Comparison of ENCODE assay signal across 18 cellular contexts in genomic region chr1:25809929-25810328, GRCh38. TPM values are rescaled to one million over a fixed set of nuclear protein-coding genes. Genes with fewer than 3 reads are reported as not detected.
DNase-seq lines count a peak whose midpoint lies in the region; ATAC-seq, FAIRE-seq and TF ChIP-seq lines count a peak whose summit lies in the region.
"Had no signal": no experiment of that assay in that cellular context is flagged by ENCODE, and none has a peak within 500 bp of the region (broad histone marks: within the 10 kb centered on the region; RNA-seq: fewer than 3 reads in every experiment).

No MANE protein-coding gene starts in this region.

- FAIRE-seq in GM12878 (lab: Jason Lieb, UNC), result no peak
- FAIRE-seq: A204.1 had no signal

- H3K36me3 Mint-ChIP-seq in activated CD4-positive, alpha-beta T cell treated with anti-CD3 and anti-CD28 coated beads, Interleukin-2, amount 10 ng/mL, durations not matched to agents 7 days and 5 days (ENCODE audit: low read depth), result no peaks in the 10 kb centered on the region
- no peaks in the 10 kb centered on the region for H3K36me3 Mint-ChIP-seq in activated T-helper 2 cell treated with anti-CD3 and anti-CD28 coated beads, Interferon-gamma antibody, Interleukin-2, Interleukin-4, amounts not matched to agents 10 μg/mL and 5 μg/mL and 100 μg/mL, durations not matched to agents 14 hours and 24 hours and 36 hours (ENCODE audit: low read depth)

- H3K9me3 ChIP-seq in GM12878 (replicated peaks; ENCODE audit: control insufficient read depth, insufficient read depth, low read length), result no peaks in the 10 kb centered on the region
- H3K9me3 ChIP-seq: transverse colon had no signal

- peak in 1 of 3 experiments; percentile 17; a peak in 2 of 6 replicates for TF ChIP-seq CTCF in GM12878 (IDR thresholded peaks at IDR 0.05 in 2 of 3, conservative IDR thresholded peaks at IDR 0.05 in 1 of 3; ENCODE audit: control insufficient read depth in 2 of 3, extremely low read depth in 1 of 3, insufficient read depth in 1 of 3, low read depth in 3 of 3, low read length in 3 of 3)

- peak overlapping the region; percentile 21 for H3K4me2 ChIP-seq in GM12878 (ENCODE audit: control insufficient read depth, insufficient read depth)

- in situ Hi-C loops in GM12878 (cut with MboI), result loop anchor here (5.0 to 25.0 kb wide), 2 partner anchors 398 to 573 kb away; partner anchors contain the start of gene RHCE

- TF ChIP-seq POLR2A in GM12878 (IDR thresholded peaks at IDR 0.05; ENCODE audit: low read depth, low read length), result no peak

- H3K27ac ChIP-seq in GM12878 (ENCODE audit: control insufficient read depth, insufficient read depth), result no peak overlapping the region
- H3K27ac ChIP-seq: transverse colon had no signal

- DNase-seq in activated CD4-positive, alpha-beta T cell treated with anti-CD3 and anti-CD28 coated beads, Interleukin-2, amount 10 ng/mL, durations not matched to agents 7 days and 5 days, result no peak
- DNase-seq in activated CD4-positive, alpha-beta T cell treated with anti-CD3 and anti-CD28 coated beads, Interleukin-2, amount 50 U/mL, for 1 hour, result no peak
- DNase-seq in Kasumi-1 (lab: John Stamatoyannopoulos, UW) (peak; percentile 58 to 66), GM12878 (ENCODE audit: low read depth, low spot score) (no peak), sciatic nerve (ENCODE audit: low spot score) (no peak)
- DNase-seq in activated T-helper 2 cell treated with anti-CD3 and anti-CD28 coated beads, Interferon-gamma antibody, Interleukin-2, Interleukin-4, amounts not matched to agents 10 μg/mL and 5 μg/mL and 100 μg/mL, durations not matched to agents 14 hours and 24 hours and 36 hours (ENCODE audit: low spot score), result no peak
- DNase-seq: activated CD8-positive, alpha-beta T cell treated with anti-CD3 and anti-CD28 coated beads, Interleukin-2, amount 10 ng/mL, durations not matched to agents 7 days and 5 days; activated naive CD8-positive, alpha-beta T cell treated with anti-CD3 and anti-CD28 coated beads for 36 hours; activated T-cell treated with anti-CD3 and anti-CD28 coated beads, Interleukin-2, amount 50 U/mL, for 4 hours; DND-41; left ventricle myocardium superior; NCI-H187 treated with DMSO at 0.1 percent for 48 hours; stimulated activated CD4-positive, alpha-beta T cell treated with anti-CD3 and anti-CD28 coated beads, Interleukin-15, amount 100 ng/mL, for 24 hours; stimulated activated naive CD4-positive, alpha-beta T cell treated with Interleukin-2 at 50 U/mL for 16 hours; transverse colon had no signal

- H3K4me1 Mint-ChIP-seq in activated CD4-positive, alpha-beta T cell treated with anti-CD3 and anti-CD28 coated beads, Interleukin-2, amount 10 ng/mL, durations not matched to agents 7 days and 5 days, result peaks cover 2% of the 10 kb centered on the region
- peaks cover 3% of the 10 kb centered on the region for H3K4me1 Mint-ChIP-seq in activated T-helper 2 cell treated with anti-CD3 and anti-CD28 coated beads, Interferon-gamma antibody, Interleukin-2, Interleukin-4, amounts not matched to agents 10 μg/mL and 5 μg/mL and 100 μg/mL, durations not matched to agents 14 hours and 24 hours and 36 hours (ENCODE audit: low read depth)

- H3K9ac ChIP-seq in GM12878 (ENCODE audit: control insufficient read depth, insufficient read depth, low read length), result no peak overlapping the region

- H3K79me2 ChIP-seq in GM12878 (ENCODE audit: control insufficient read depth, insufficient read depth, low read length), result no peaks in the 10 kb centered on the region

- no peak for TF ChIP-seq EP300 in GM12878 (IDR thresholded peaks at IDR 0.05; ENCODE audit: borderline replicate concordance in 1 of 2, control insufficient read depth in 1 of 2, low read depth in 2 of 2, low read length in 2 of 2)

- no peaks in the 10 kb centered on the region for H3K27me3 Mint-ChIP-seq in activated CD4-positive, alpha-beta T cell treated with anti-CD3 and anti-CD28 coated beads, Interleukin-2, amount 10 ng/mL, durations not matched to agents 7 days and 5 days
- peaks cover 1% of the 10 kb centered on the region for H3K27me3 Mint-ChIP-seq in activated T-helper 2 cell treated with anti-CD3 and anti-CD28 coated beads, Interferon-gamma antibody, Interleukin-2, Interleukin-4, amounts not matched to agents 10 μg/mL and 5 μg/mL and 100 μg/mL, durations not matched to agents 14 hours and 24 hours and 36 hours (ENCODE audit: low read depth)
- H3K27me3 Mint-ChIP-seq: activated naive CD8-positive, alpha-beta T cell treated with anti-CD3 and anti-CD28 coated beads for 36 hours had no signal

- SMC1A ChIA-PET in GM12878 (lab: Charles Lee; ENCODE audit: uncharacterized antibody, unreplicated experiment), result interaction anchor here (0.6 to 1.9 kb wide), 14 partner anchors 9 to 593 kb away, joined by 3 to 14 read pairs (median 3); partner anchors contain the start of genes MTFR1L and PAFAH2

- peak; percentile 28 for ATAC-seq in GM12878
- ATAC-seq in sciatic nerve, result peak; percentile 13
- no peak for ATAC-seq in GM21786 (IDR thresholded peaks at IDR 0.05; ENCODE audit: unreplicated experiment)
- ATAC-seq in HG03280 (IDR thresholded peaks at IDR 0.05; ENCODE audit: unreplicated experiment), result no peak

- H3K27me3 ChIP-seq in GM12878 (replicated peaks in 1 of 2; ENCODE audit: control insufficient read depth in 2 of 2, insufficient read depth in 2 of 2, low read length in 1 of 2), result no peaks in the 10 kb centered on the region
- H3K27me3 ChIP-seq: transverse colon had no signal

- POLR2A ChIA-PET in activated CD4-positive, alpha-beta T cell treated with anti-CD3 and anti-CD28 coated beads, Interleukin-2, amount 10 ng/mL, durations not matched to agents 7 days and 5 days (lab: Charles Lee), result no interaction called here
- POLR2A ChIA-PET in GM12878 (lab: Charles Lee), result interaction anchor here (1.1 to 1.9 kb wide), 2 partner anchors 11 to 570 kb away, joined by 4 to 5 read pairs; no protein-coding TSS in a partner anchor

- intact Hi-C loops in GM12878 (cut with micrococcal nuclease; ENCODE audit: unreplicated experiment), result loop anchor here (5.0 to 10.0 kb wide), 2 partner anchors 288 to 565 kb away; partner anchors contain the start of gene RSRP1
- intact Hi-C loops in sciatic nerve (cut with DNase I), result no loop called here
- intact Hi-C loops in activated T-helper 2 cell treated with anti-CD3 and anti-CD28 coated beads, Interferon-gamma antibody, Interleukin-2, Interleukin-4, amounts not matched to agents 10 μg/mL and 5 μg/mL and 100 μg/mL, durations not matched to agents 14 hours and 24 hours and 36 hours (cut with micrococcal nuclease), result loop anchor here (10.0 kb wide), 1 partner anchor 285 kb away; no protein-coding TSS in a partner anchor

- no TSS peak for BruUV-seq in GM12878 (replicated peaks; lab: Mats Ljungman, UMichigan)

- TF ChIP-seq RAD21 in GM12878 (IDR thresholded peaks at IDR 0.05; ENCODE audit: insufficient read depth, low read depth, low read length), result 0 out of 2 replicates have a peak, but pooled peaks have one; percentile 34

- no peak overlapping the region for H3K4me3 ChIP-seq in GM12878
- H3K4me3 ChIP-seq: transverse colon had no signal

- H3K36me3 ChIP-seq in GM12878 (ENCODE audit: control insufficient read depth in 2 of 2, insufficient read depth in 2 of 2, low read length in 1 of 2), result no peaks in the 10 kb centered on the region
- H3K36me3 ChIP-seq: transverse colon had no signal

- RAD21 ChIA-PET in GM12878 (lab: Charles Lee; ENCODE audit: unreplicated experiment), result interaction anchor here (0.6 to 3.2 kb wide), 17 partner anchors 9 to 373 kb away, joined by 3 to 15 read pairs (median 4); partner anchors contain the start of genes LDLRAP1, MTFR1L and PAFAH2

- peaks cover 11% of the 10 kb centered on the region for H3K4me1 ChIP-seq in GM12878 (ENCODE audit: control insufficient read depth, insufficient read depth, low read length)

- no peaks in the 10 kb centered on the region for H4K20me1 ChIP-seq in GM12878 (ENCODE audit: control insufficient read depth, insufficient read depth)

- peak overlapping the region; percentile 73 for H3K27ac Mint-ChIP-seq in activated CD4-positive, alpha-beta T cell treated with anti-CD3 and anti-CD28 coated beads, Interleukin-2, amount 10 ng/mL, durations not matched to agents 7 days and 5 days
- no peak overlapping the region for H3K27ac Mint-ChIP-seq in activated T-helper 2 cell treated with anti-CD3 and anti-CD28 coated beads, Interferon-gamma antibody, Interleukin-2, Interleukin-4, amounts not matched to agents 10 μg/mL and 5 μg/mL and 100 μg/mL, durations not matched to agents 14 hours and 24 hours and 36 hours
- H3K27ac Mint-ChIP-seq: activated CD8-positive, alpha-beta T cell treated with anti-CD3 and anti-CD28 coated beads, Interleukin-2, amount 10 ng/mL, durations not matched to agents 7 days and 5 days; activated naive CD8-positive, alpha-beta T cell treated with anti-CD3 and anti-CD28 coated beads for 36 hours had no signal

- no peak overlapping the region for H2AFZ ChIP-seq in GM12878 (ENCODE audit: control insufficient read depth, low read depth, low read length)

- no peaks in the 10 kb centered on the region for H3K9me3 Mint-ChIP-seq in activated CD4-positive, alpha-beta T cell treated with anti-CD3 and anti-CD28 coated beads, Interleukin-2, amount 10 ng/mL, durations not matched to agents 7 days and 5 days
- H3K9me3 Mint-ChIP-seq in activated T-helper 2 cell treated with anti-CD3 and anti-CD28 coated beads, Interferon-gamma antibody, Interleukin-2, Interleukin-4, amounts not matched to agents 10 μg/mL and 5 μg/mL and 100 μg/mL, durations not matched to agents 14 hours and 24 hours and 36 hours, result no peaks in the 10 kb centered on the region
- H3K9me3 Mint-ChIP-seq: activated naive CD8-positive, alpha-beta T cell treated with anti-CD3 and anti-CD28 coated beads for 36 hours; activated T-cell treated with anti-CD3 and anti-CD28 coated beads, Interleukin-2, amount 50 U/mL, for 4 hours had no signal

- H3K4me3 Mint-ChIP-seq in activated CD4-positive, alpha-beta T cell treated with anti-CD3 and anti-CD28 coated beads, Interleukin-2, amount 10 ng/mL, durations not matched to agents 7 days and 5 days, result no peak overlapping the region
- H3K4me3 Mint-ChIP-seq in activated T-helper 2 cell treated with anti-CD3 and anti-CD28 coated beads, Interferon-gamma antibody, Interleukin-2, Interleukin-4, amounts not matched to agents 10 μg/mL and 5 μg/mL and 100 μg/mL, durations not matched to agents 14 hours and 24 hours and 36 hours (ENCODE audit: low read depth), result no peak overlapping the region
- H3K4me3 Mint-ChIP-seq: activated CD8-positive, alpha-beta T cell treated with anti-CD3 and anti-CD28 coated beads, Interleukin-2, amount 10 ng/mL, durations not matched to agents 7 days and 5 days; activated naive CD8-positive, alpha-beta T cell treated with anti-CD3 and anti-CD28 coated beads for 36 hours; activated T-cell treated with anti-CD3 and anti-CD28 coated beads, Interleukin-2, amount 50 U/mL, for 4 hours had no signal

- 53% methylated on average over 6 of the region's 7 CpGs for WGBS in GM12878 (ENCODE audit: insufficient coverage, insufficient replicate concordance, low lambda C conversion rate, missing lambda C conversion rate)

- CTCF ChIA-PET in activated CD4-positive, alpha-beta T cell treated with anti-CD3 and anti-CD28 coated beads, Interleukin-2, amount 10 ng/mL, durations not matched to agents 7 days and 5 days (lab: Charles Lee), result interaction anchor here (0.8 to 2.0 kb wide), 7 partner anchors 12 to 291 kb away, joined by 3 to 6 read pairs (median 3); no protein-coding TSS in a partner anchor
- CTCF ChIA-PET in GM12878 (lab: Yijun Ruan, JAX), result interaction anchor here (0.6 to 8.1 kb wide), 28 partner anchors 9 to 962 kb away, joined by 3 to 63 read pairs (median 4); partner anchors contain the start of genes MTFR1L, PAFAH2 and SELENON

RNA-seq across cellular contexts. Expression of gene MTFR1L, which starts 9.8 kb away (rescaled TPM):
- 10 to 100 TPM; 38.9 to 42.1 TPM for total RNA-seq in activated CD4-positive, alpha-beta T cell treated with anti-CD3 and anti-CD28 coated beads, Interleukin-2, amount 10 ng/mL, durations not matched to agents 7 days and 5 days
- total RNA-seq in GM12878 (2013; cell fraction: nucleolus; rRNA removed), result 43.1 and 50.9 TPM in 2 replicates
- 28.1 TPM in 2 replicates for total RNA-seq in GM12878 (2014; rRNA removed)
- 16.4 and 16.9 TPM in 2 replicates for total RNA-seq in GM12878 (2014; rRNA removed; fragmentation: Illumina TruSeq; extraction: Trizol)
- total RNA-seq in GM12878 (2021), result 25.2 and 25.7 TPM in 2 replicates
- polyA plus RNA-seq in GM12878 (2011; ENCODE audit: low read depth), result 31.3 TPM
- polyA plus RNA-seq in GM12878 (2011; rRNA removed), result 42.5 and 44.2 TPM in 2 replicates
- polyA plus RNA-seq in GM12878 (2011; cell fraction: cytosol; rRNA removed), result 53.6 and 55.7 TPM in 2 replicates
- 108 and 166 TPM in 2 replicates for polyA plus RNA-seq in GM12878 (2011; cell fraction: nucleus; rRNA removed)
- 29.5 and 41.1 TPM in 2 replicates for polyA plus RNA-seq in GM12878 (2012)
- 30.7 TPM in 2 replicates for polyA plus RNA-seq in GM12878 (2014; fragmentation: Illumina TruSeq; extraction: Trizol)
- 10 to 100 TPM; 26.7 to 30.0 TPM for polyA plus RNA-seq in GM12878 (2014; fragmentation: Nextera tagmentation; extraction: Ambion mirVana)
- polyA plus RNA-seq in GM12878 (2014; rRNA removed), result 33.8 and 36.3 TPM in 2 replicates
- polyA plus RNA-seq in GM12878 (2016; fragmentation: Nextera tagmentation; extraction: Ambion mirVana), result 10 to 100 TPM; 31.2 to 31.7 TPM
- 31.7 and 35.8 TPM in 2 replicates for polyA minus RNA-seq in GM12878 (2011; rRNA and poly(A)+ RNA removed)
- polyA minus RNA-seq in GM12878 (2011; cell fraction: cytosol; rRNA and poly(A)+ RNA removed), result 5.5 and 7.7 TPM in 2 replicates
- 19.7 and 25.5 TPM in 2 replicates for polyA minus RNA-seq in GM12878 (2011; cell fraction: nucleus; rRNA and poly(A)+ RNA removed)
- total RNA-seq in sciatic nerve, result 65.4 TPM
- 29.6 and 30.0 TPM in 2 replicates for total RNA-seq in activated T-helper 2 cell treated with anti-CD3 and anti-CD28 coated beads, Interferon-gamma antibody, Interleukin-2, Interleukin-4, amounts not matched to agents 10 μg/mL and 5 μg/mL and 100 μg/mL, durations not matched to agents 14 hours and 24 hours and 36 hours

RNA-seq across cellular contexts. Expression of gene SELENON, which starts 9.9 kb away (rescaled TPM):
- total RNA-seq in activated CD4-positive, alpha-beta T cell treated with anti-CD3 and anti-CD28 coated beads, Interleukin-2, amount 10 ng/mL, durations not matched to agents 7 days and 5 days, result 10 to 100 TPM; 13.7 to 14.4 TPM
- total RNA-seq in GM12878 (2013; cell fraction: nucleolus; rRNA removed), result 7.2 and 8.2 TPM in 2 replicates
- total RNA-seq in GM12878 (2014; rRNA removed), result 0.85 and 0.87 TPM in 2 replicates
- total RNA-seq in GM12878 (2014; rRNA removed; fragmentation: Illumina TruSeq; extraction: Trizol), result 0.88 and 1.0 TPM in 2 replicates
- total RNA-seq in GM12878 (2021), result 4.1 and 5.1 TPM in 2 replicates
- 1.4 TPM for polyA plus RNA-seq in GM12878 (2011; ENCODE audit: low read depth)
- 0.59 and 0.75 TPM in 2 replicates for polyA plus RNA-seq in GM12878 (2011; rRNA removed)
- 1.5 and 2.0 TPM in 2 replicates for polyA plus RNA-seq in GM12878 (2011; cell fraction: cytosol; rRNA removed)
- 1.7 and 1.8 TPM in 2 replicates for polyA plus RNA-seq in GM12878 (2011; cell fraction: nucleus; rRNA removed)
- polyA plus RNA-seq in GM12878 (2012), result 2.4 and 2.5 TPM in 2 replicates
- polyA plus RNA-seq in GM12878 (2014; fragmentation: Illumina TruSeq; extraction: Trizol), result 2.1 and 3.1 TPM in 2 replicates
- under 1 TPM; 0.07 to 0.18 TPM for polyA plus RNA-seq in GM12878 (2014; fragmentation: Nextera tagmentation; extraction: Ambion mirVana)
- 1.8 and 2.1 TPM in 2 replicates for polyA plus RNA-seq in GM12878 (2014; rRNA removed)
- under 1 TPM; 0.10 to 0.12 TPM for polyA plus RNA-seq in GM12878 (2016; fragmentation: Nextera tagmentation; extraction: Ambion mirVana)
- 0.59 and 1.2 TPM in 2 replicates for polyA minus RNA-seq in GM12878 (2011; rRNA and poly(A)+ RNA removed)
- 1.7 and 2.2 TPM in 2 replicates for polyA minus RNA-seq in GM12878 (2011; cell fraction: cytosol; rRNA and poly(A)+ RNA removed)
- polyA minus RNA-seq in GM12878 (2011; cell fraction: nucleus; rRNA and poly(A)+ RNA removed), result 0.36 and 0.67 TPM in 2 replicates
- 53.8 TPM for total RNA-seq in sciatic nerve
- total RNA-seq in activated T-helper 2 cell treated with anti-CD3 and anti-CD28 coated beads, Interferon-gamma antibody, Interleukin-2, Interleukin-4, amounts not matched to agents 10 μg/mL and 5 μg/mL and 100 μg/mL, durations not matched to agents 14 hours and 24 hours and 36 hours, result 8.0 and 8.2 TPM in 2 replicates

RNA-seq across cellular contexts. Expression of gene AUNIP, which starts 49.3 kb away (rescaled TPM):
- total RNA-seq in activated CD4-positive, alpha-beta T cell treated with anti-CD3 and anti-CD28 coated beads, Interleukin-2, amount 10 ng/mL, durations not matched to agents 7 days and 5 days, result 1 to 10 TPM; 6.7 to 8.1 TPM
- total RNA-seq in GM12878 (2013; cell fraction: nucleolus; rRNA removed), result 6.2 and 8.1 TPM in 2 replicates
- total RNA-seq in GM12878 (2014; rRNA removed) (19.3 and 23.3 TPM in 2 replicates), GM12878 (2014; rRNA removed; fragmentation: Illumina TruSeq; extraction: Trizol) (17.9 and 18.8 TPM in 2 replicates), GM12878 (2021) (11.1 and 11.3 TPM in 2 replicates), sciatic nerve (not detected)
- polyA plus RNA-seq in GM12878 (2011; ENCODE audit: low read depth), result 3.0 TPM
- polyA plus RNA-seq in GM12878 (2011; rRNA removed) (13.1 and 14.1 TPM in 2 replicates), GM12878 (2014; fragmentation: Illumina TruSeq; extraction: Trizol) (19.3 and 20.1 TPM in 2 replicates), GM12878 (2014; fragmentation: Nextera tagmentation; extraction: Ambion mirVana) (1 to 10 TPM; 3.9 to 6.9 TPM), GM12878 (2014; rRNA removed) (14.6 and 20.0 TPM in 2 replicates), GM12878 (2016; fragmentation: Nextera tagmentation; extraction: Ambion mirVana) (10 to 100 TPM; 10.0 to 12.4 TPM)
- polyA plus RNA-seq in GM12878 (2011; cell fraction: cytosol; rRNA removed), result 8.1 and 9.8 TPM in 2 replicates
- polyA plus RNA-seq in GM12878 (2011; cell fraction: nucleus; rRNA removed), result 4.5 and 6.2 TPM in 2 replicates
- 2.8 and 3.0 TPM in 2 replicates for polyA plus RNA-seq in GM12878 (2012)
- 7.5 and 8.7 TPM in 2 replicates for polyA minus RNA-seq in GM12878 (2011; rRNA and poly(A)+ RNA removed)
- 3.6 and 4.6 TPM in 2 replicates for polyA minus RNA-seq in GM12878 (2011; cell fraction: cytosol; rRNA and poly(A)+ RNA removed)
- polyA minus RNA-seq in GM12878 (2011; cell fraction: nucleus; rRNA and poly(A)+ RNA removed), result 2.9 and 7.7 TPM in 2 replicates
- total RNA-seq in activated T-helper 2 cell treated with anti-CD3 and anti-CD28 coated beads, Interferon-gamma antibody, Interleukin-2, Interleukin-4, amounts not matched to agents 10 μg/mL and 5 μg/mL and 100 μg/mL, durations not matched to agents 14 hours and 24 hours and 36 hours, result 9.5 and 10.9 TPM in 2 replicates
- total RNA-seq: left ventricle myocardium superior had no signal

Comparison
In these comparisons a context has a peak if more than half of its experiments do, and no peak if none do; other contexts are left out.
1. DNase-seq: peak in Kasumi-1 (2 of 2); none in activated CD4-positive, alpha-beta T cell treated with anti-CD3 and anti-CD28 coated beads, Interleukin-2, amount 10 ng/mL, durations not matched to agents 7 days and 5 days (single experiment), activated CD4-positive, alpha-beta T cell treated with anti-CD3 and anti-CD28 coated beads, Interleukin-2, amount 50 U/mL, for 1 hour (single experiment), GM12878 (single experiment), sciatic nerve (single experiment) and activated T-helper 2 cell treated with anti-CD3 and anti-CD28 coated beads, Interferon-gamma antibody, Interleukin-2, Interleukin-4, amounts not matched to agents 10 μg/mL and 5 μg/mL and 100 μg/mL, durations not matched to agents 14 hours and 24 hours and 36 hours (single experiment).
2. ATAC-seq: peak in GM12878 (single experiment) and sciatic nerve (single experiment); none in GM21786 (single experiment) and HG03280 (single experiment).